1 cellular context compared by ENCODE assay signal in genomic region chr19:49391581-49392399, GRCh38.
TF ChIP-seq lines count a peak whose summit lies in the region.

No MANE protein-coding gene starts in this region.

TF ChIP-seq in HEK293T, 16 proteins besides CTCF, POLR2A, EP300 and RAD21 (continued from another document):
- TF ChIP-seq ARNT (IDR thresholded peaks at IDR 0.05): no peak
- TF ChIP-seq NFRKB (IDR thresholded peaks at IDR 0.05): no peak
- no peak for TF ChIP-seq TARDBP (IDR thresholded peaks at IDR 0.05)
- TF ChIP-seq HDGF (IDR thresholded peaks at IDR 0.05; ENCODE audit: borderline replicate concordance): no peak
- no peak for TF ChIP-seq BHLHE40 (IDR thresholded peaks at IDR 0.05; ENCODE audit: borderline replicate concordance)
- TF ChIP-seq FOXM1 (IDR thresholded peaks at IDR 0.05; ENCODE audit: borderline replicate concordance): no peak
- TF ChIP-seq ZNF384 (IDR thresholded peaks at IDR 0.05): no peak
